7 cellular contexts compared by ENCODE assay signal in the genomic region with DNA sequence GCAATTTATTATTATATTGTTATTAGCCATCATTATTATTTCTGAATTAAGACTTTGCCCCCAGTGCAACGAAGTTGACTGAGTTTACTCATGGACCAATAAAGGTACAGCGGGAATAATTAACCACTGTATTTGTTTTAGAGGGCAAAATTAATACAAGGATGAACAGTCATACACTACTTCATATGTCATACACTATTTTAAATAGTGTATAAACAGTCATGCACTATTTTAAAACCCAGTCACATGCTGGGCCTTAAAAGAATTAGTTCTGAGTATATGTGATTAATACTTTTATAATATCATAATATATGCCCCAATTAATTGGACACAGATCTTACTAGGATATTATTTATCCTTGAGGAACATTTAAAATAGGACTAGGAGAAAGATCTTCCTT.
"Had no signal": no experiment of that assay in that cellular context is flagged by ENCODE, and none has a peak within 500 bp of the region (broad histone marks: within the 10 kb centered on the region; RNA-seq: fewer than 3 reads in every experiment).

No MANE protein-coding gene starts in this region.

- DNase-seq: H9, HCEC 1CT, KBM-7 had no signal

- H2AFZ ChIP-seq: GM23338 had no signal

- ATAC-seq: GM23338 had no signal

- H3K4me3 ChIP-seq: GM23338 had no signal

- FAIRE-seq: H1, H54, HTR-8/SVneo had no signal

- H3K4me2 ChIP-seq: GM23338 had no signal
